In genomic region chr1:2437617-2438016, GRCh38 we compare ENCODE assay signal across 21 cellular contexts. TPM values are rescaled to one million over a fixed set of nuclear protein-coding genes. Genes with fewer than 3 reads are reported as not detected.
DNase-seq lines count a peak whose midpoint lies in the region; FAIRE-seq and TF ChIP-seq lines count a peak whose summit lies in the region.
"Had no signal": no experiment of that assay in that cellular context is flagged by ENCODE, and none has a peak within 500 bp of the region (broad histone marks: within the 10 kb centered on the region; RNA-seq: fewer than 3 reads in every experiment).

No MANE protein-coding gene starts in this region.

- no peak overlapping the region for H3K4me3 Mint-ChIP-seq in neural progenitor cell

- peak overlapping the region; percentile 34 for H3K27ac Mint-ChIP-seq in neural progenitor cell

- no peaks in the 10 kb centered on the region for H3K36me3 Mint-ChIP-seq in neural progenitor cell

- H3K4me2 ChIP-seq in BLaER1 (peak overlapping the region; percentile 90), neural progenitor cell (no peak overlapping the region)
- peak overlapping the region in 8 of 11 experiments; percentile 74 to 92 (median 86); a peak in 16 of 22 replicates for H3K4me2 ChIP-seq in BLaER1 treated with 17β-estradiol and CSF1 and Interleukin-3, amounts not matched to agents 10 nM and 100 nM
- H3K4me2 ChIP-seq: PC-9 had no signal

- H3K4me3 ChIP-seq in BLaER1 = no peak overlapping the region
- no peak overlapping the region for H3K4me3 ChIP-seq in BLaER1 treated with 17β-estradiol and CSF1 and Interleukin-3, amounts not matched to agents 10 nM and 100 nM
- no peak overlapping the region for H3K4me3 ChIP-seq in neural progenitor cell
- H3K4me3 ChIP-seq in foreskin fibroblast (ENCODE audit: low read depth in 1 of 2, low read length in 2 of 2) = no peak overlapping the region
- H3K4me3 ChIP-seq: MG63, PC-9, SJSA1 had no signal

- H2AFZ ChIP-seq in neural progenitor cell (replicated peaks) = no peak overlapping the region
- H2AFZ ChIP-seq: PC-9 had no signal

- H3K9ac ChIP-seq in BLaER1 (no peak overlapping the region), neural progenitor cell (no peak overlapping the region)
- peak overlapping the region in 3 of 11 experiments; percentile 18 to 32 (median 19); a peak in 2 of 22 replicates for H3K9ac ChIP-seq in BLaER1 treated with 17β-estradiol and CSF1 and Interleukin-3, amounts not matched to agents 10 nM and 100 nM

- H3K4me1 Mint-ChIP-seq in neural progenitor cell = peaks cover 8% of the 10 kb centered on the region

- no peaks in the 10 kb centered on the region for H3K79me2 ChIP-seq in neural progenitor cell (ENCODE audit: low read depth)

- peak overlapping the region; percentile 79 for H3K27ac ChIP-seq in BLaER1
- 0 out of 22 replicates have a peak overlapping the region, but pooled peaks of 1 of the 11 experiments have one; percentile 35 for H3K27ac ChIP-seq in BLaER1 treated with 17β-estradiol and CSF1 and Interleukin-3, amounts not matched to agents 10 nM and 100 nM
- peak overlapping the region; percentile 87 for H3K27ac ChIP-seq in VCaP
- H3K27ac ChIP-seq in neural progenitor cell = no peak overlapping the region
- H3K27ac ChIP-seq: PC-9, SJSA1 had no signal

- H4K20me1 ChIP-seq in BLaER1 (0 out of 2 replicates have a peak, but pooled peaks cover 3% of the 10 kb centered on the region), neural progenitor cell (ENCODE audit: low read depth) (no peaks in the 10 kb centered on the region)
- peaks cover 0 to 66% (median 2%) of the 10 kb centered on the region in 11 experiments; a peak in 11 of 22 replicates for H4K20me1 ChIP-seq in BLaER1 treated with 17β-estradiol and CSF1 and Interleukin-3, amounts not matched to agents 10 nM and 100 nM

- FAIRE-seq in urothelium cell line (lab: Jason Lieb, UNC) = no peak
- FAIRE-seq: D721Med, GM18507 had no signal

- H3K9me3 ChIP-seq in BLaER1 (peaks cover 9% of the 10 kb centered on the region), neural progenitor cell (ENCODE audit: low read depth) (no peaks in the 10 kb centered on the region)
- peaks cover 7 to 13% (median 10%) of the 10 kb centered on the region in 11 experiments for H3K9me3 ChIP-seq in BLaER1 treated with 17β-estradiol and CSF1 and Interleukin-3, amounts not matched to agents 10 nM and 100 nM (replicated peaks in 1 of 11)
- H3K9me3 ChIP-seq: MG63, SJSA1 had no signal

- H3K4me1 ChIP-seq in BLaER1 (peaks cover 94% of the 10 kb centered on the region), neural progenitor cell (peaks cover 5% of the 10 kb centered on the region)
- H3K4me1 ChIP-seq in BLaER1 treated with 17β-estradiol and CSF1 and Interleukin-3, amounts not matched to agents 10 nM and 100 nM = peaks cover 4 to 92% (median 78%) of the 10 kb centered on the region in 10 experiments; a peak in 19 of 20 replicates
- H3K4me1 ChIP-seq: SJSA1 had no signal

- no peaks in the 10 kb centered on the region for H3K9me3 Mint-ChIP-seq in neural progenitor cell

- H3K36me3 ChIP-seq in BLaER1 = 0 out of 2 replicates have a peak, but pooled peaks cover 4% of the 10 kb centered on the region
- no peaks in the 10 kb centered on the region for H3K36me3 ChIP-seq in BLaER1 treated with 17β-estradiol and CSF1 and Interleukin-3, amounts not matched to agents 10 nM and 100 nM
- no peaks in the 10 kb centered on the region for H3K36me3 ChIP-seq in neural progenitor cell
- H3K36me3 ChIP-seq: MG63, SJSA1 had no signal

- H3K27me3 ChIP-seq in BLaER1 = peaks cover 31% of the 10 kb centered on the region
- H3K27me3 ChIP-seq in BLaER1 treated with 17β-estradiol and CSF1 and Interleukin-3, amounts not matched to agents 10 nM and 100 nM = peaks cover 26 to 44% (median 36%) of the 10 kb centered on the region in 11 experiments
- H3K27me3 ChIP-seq in neural progenitor cell = peaks cover 30% of the 10 kb centered on the region

- TF ChIP-seq CTCF in VCaP (conservative IDR thresholded peaks at IDR 0.05) = no peak
- TF ChIP-seq CTCF in neural progenitor cell (IDR thresholded peaks at IDR 0.05) = no peak
- TF ChIP-seq CTCF in foreskin fibroblast (IDR thresholded peaks at IDR 0.05; ENCODE audit: low read depth, low read length) = no peak

- peaks cover 14% of the 10 kb centered on the region for H3K27me3 Mint-ChIP-seq in neural progenitor cell (ENCODE audit: insufficient read depth, low read depth)

- no peak for DNase-seq in neural progenitor cell (ENCODE audit: low spot score)
- DNase-seq in urothelium cell line (ENCODE audit: low spot score) = no peak
- DNase-seq in globus pallidus (ENCODE audit: low spot score) = no peak
- no peak for DNase-seq in HT-29 (ENCODE audit: low spot score)
- DNase-seq in foreskin fibroblast = no peak
- DNase-seq: H7, KBM-7, NCI-H146, NCI-H1930, NCI-H2107, NCI-H774, PC-9, Right ventricle myocardium superior had no signal

- H3F3A ChIP-seq in neural progenitor cell (ENCODE audit: low read depth) = no peaks in the 10 kb centered on the region

RNA-seq across cellular contexts. Expression of gene PEX10, which starts 25.3 kb away (rescaled TPM):
- total RNA-seq in neural progenitor cell (ENCODE audit: low replicate concordance) = 15.1 and 39.3 TPM in 2 replicates
- total RNA-seq in HT-29 (2014; rRNA removed; shearing (Covaris generic)) = 72.2 and 76.7 TPM in 2 replicates

RNA-seq across cellular contexts. Expression of gene PLCH2, which starts 38.5 kb away (rescaled TPM):
- total RNA-seq in neural progenitor cell (ENCODE audit: low replicate concordance) = 0.54 and 2.0 TPM in 2 replicates
- 3.1 and 5.3 TPM in 2 replicates for total RNA-seq in HT-29 (2014; rRNA removed; shearing (Covaris generic))
- total RNA-seq: A673 had no signal

RNA-seq across cellular contexts. Expression of gene RER1, which starts 46.0 kb away (rescaled TPM):
- total RNA-seq in neural progenitor cell (ENCODE audit: low replicate concordance) = 39.1 and 42.5 TPM in 2 replicates
- total RNA-seq in HT-29 (2014; rRNA removed; shearing (Covaris generic)) = 60.1 and 66.2 TPM in 2 replicates

RNA-seq across cellular contexts. Expression of gene MORN1, which starts 46.3 kb away (rescaled TPM):
- 7.0 and 15.5 TPM in 2 replicates for total RNA-seq in neural progenitor cell (ENCODE audit: low replicate concordance)
- 19.3 and 23.6 TPM in 2 replicates for total RNA-seq in HT-29 (2014; rRNA removed; shearing (Covaris generic))
